ENCODE assay signal across 1 cellular context in genomic region chr9:137085918-137086530, GRCh38.
A peak's percentile ranks its signal among the peaks of the same experiment; 100 is the strongest.
TF ChIP-seq lines count a peak whose summit lies in the region.

No MANE protein-coding gene starts in this region.

TF ChIP-seq in HepG2, 621 proteins besides CTCF, POLR2A, EP300 and RAD21 (continued from another document and continues in another):
- no peak; the same call in 1 of the 2 replicates for TF ChIP-seq RERE (CRISPR knock-in tag; IDR thresholded peaks at IDR 0.05; ENCODE audit: low read depth)
- TF ChIP-seq, protein P1, sequence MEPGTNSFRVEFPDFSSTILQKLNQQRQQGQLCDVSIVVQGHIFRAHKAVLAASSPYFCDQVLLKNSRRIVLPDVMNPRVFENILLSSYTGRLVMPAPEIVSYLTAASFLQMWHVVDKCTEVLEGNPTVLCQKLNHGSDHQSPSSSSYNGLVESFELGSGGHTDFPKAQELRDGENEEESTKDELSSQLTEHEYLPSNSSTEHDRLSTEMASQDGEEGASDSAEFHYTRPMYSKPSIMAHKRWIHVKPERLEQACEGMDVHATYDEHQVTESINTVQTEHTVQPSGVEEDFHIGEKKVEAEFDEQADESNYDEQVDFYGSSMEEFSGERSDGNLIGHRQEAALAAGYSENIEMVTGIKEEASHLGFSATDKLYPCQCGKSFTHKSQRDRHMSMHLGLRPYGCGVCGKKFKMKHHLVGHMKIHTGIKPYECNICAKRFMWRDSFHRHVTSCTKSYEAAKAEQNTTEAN (CRISPR knock-in tag; conservative IDR thresholded peaks at IDR 0.05): 0 out of 2 replicates have a peak, but pooled peaks have one; percentile 17
- TF ChIP-seq FIP1L1 (IDR thresholded peaks at IDR 0.05; ENCODE audit: borderline replicate concordance, insufficient read depth, low read depth, low read length): no peak
- TF ChIP-seq, protein P2, sequence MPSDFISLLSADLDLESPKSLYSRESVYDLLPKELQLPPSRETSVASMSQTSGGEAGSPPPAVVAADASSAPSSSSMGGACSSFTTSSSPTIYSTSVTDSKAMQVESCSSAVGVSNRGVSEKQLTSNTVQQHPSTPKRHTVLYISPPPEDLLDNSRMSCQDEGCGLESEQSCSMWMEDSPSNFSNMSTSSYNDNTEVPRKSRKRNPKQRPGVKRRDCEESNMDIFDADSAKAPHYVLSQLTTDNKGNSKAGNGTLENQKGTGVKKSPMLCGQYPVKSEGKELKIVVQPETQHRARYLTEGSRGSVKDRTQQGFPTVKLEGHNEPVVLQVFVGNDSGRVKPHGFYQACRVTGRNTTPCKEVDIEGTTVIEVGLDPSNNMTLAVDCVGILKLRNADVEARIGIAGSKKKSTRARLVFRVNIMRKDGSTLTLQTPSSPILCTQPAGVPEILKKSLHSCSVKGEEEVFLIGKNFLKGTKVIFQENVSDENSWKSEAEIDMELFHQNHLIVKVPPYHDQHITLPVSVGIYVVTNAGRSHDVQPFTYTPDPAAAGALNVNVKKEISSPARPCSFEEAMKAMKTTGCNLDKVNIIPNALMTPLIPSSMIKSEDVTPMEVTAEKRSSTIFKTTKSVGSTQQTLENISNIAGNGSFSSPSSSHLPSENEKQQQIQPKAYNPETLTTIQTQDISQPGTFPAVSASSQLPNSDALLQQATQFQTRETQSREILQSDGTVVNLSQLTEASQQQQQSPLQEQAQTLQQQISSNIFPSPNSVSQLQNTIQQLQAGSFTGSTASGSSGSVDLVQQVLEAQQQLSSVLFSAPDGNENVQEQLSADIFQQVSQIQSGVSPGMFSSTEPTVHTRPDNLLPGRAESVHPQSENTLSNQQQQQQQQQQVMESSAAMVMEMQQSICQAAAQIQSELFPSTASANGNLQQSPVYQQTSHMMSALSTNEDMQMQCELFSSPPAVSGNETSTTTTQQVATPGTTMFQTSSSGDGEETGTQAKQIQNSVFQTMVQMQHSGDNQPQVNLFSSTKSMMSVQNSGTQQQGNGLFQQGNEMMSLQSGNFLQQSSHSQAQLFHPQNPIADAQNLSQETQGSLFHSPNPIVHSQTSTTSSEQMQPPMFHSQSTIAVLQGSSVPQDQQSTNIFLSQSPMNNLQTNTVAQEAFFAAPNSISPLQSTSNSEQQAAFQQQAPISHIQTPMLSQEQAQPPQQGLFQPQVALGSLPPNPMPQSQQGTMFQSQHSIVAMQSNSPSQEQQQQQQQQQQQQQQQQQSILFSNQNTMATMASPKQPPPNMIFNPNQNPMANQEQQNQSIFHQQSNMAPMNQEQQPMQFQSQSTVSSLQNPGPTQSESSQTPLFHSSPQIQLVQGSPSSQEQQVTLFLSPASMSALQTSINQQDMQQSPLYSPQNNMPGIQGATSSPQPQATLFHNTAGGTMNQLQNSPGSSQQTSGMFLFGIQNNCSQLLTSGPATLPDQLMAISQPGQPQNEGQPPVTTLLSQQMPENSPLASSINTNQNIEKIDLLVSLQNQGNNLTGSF (CRISPR knock-in tag; IDR thresholded peaks at IDR 0.05): no peak
- no peak for TF ChIP-seq USF2 (IDR thresholded peaks at IDR 0.05; ENCODE audit: low read depth, low read length)
- TF ChIP-seq USF2 (CRISPR knock-in tag; IDR thresholded peaks at IDR 0.05; ENCODE audit: borderline replicate concordance): no peak
- TF ChIP-seq ZNF530 (CRISPR knock-in tag; IDR thresholded peaks at IDR 0.05; ENCODE audit: low read depth): no peak
- TF ChIP-seq CREM (IDR thresholded peaks at IDR 0.05): no peak
- TF ChIP-seq CREM (CRISPR knock-in tag; IDR thresholded peaks at IDR 0.05): no peak
- TF ChIP-seq KLF13 (CRISPR knock-in tag; IDR thresholded peaks at IDR 0.05): 0 out of 2 replicates have a peak, but pooled peaks have one; percentile 26
- TF ChIP-seq RELA (CRISPR knock-in tag; IDR thresholded peaks at IDR 0.05): no peak
- peak; percentile 8 for TF ChIP-seq ZNF770 (CRISPR knock-in tag; IDR thresholded peaks at IDR 0.05)
- peak; percentile 74; the same call in 1 of the 2 replicates for TF ChIP-seq ZC3H4 (CRISPR knock-in tag; IDR thresholded peaks at IDR 0.05; ENCODE audit: borderline replicate concordance)
- 0 out of 2 replicates have a peak, but pooled peaks have one; percentile 6 for TF ChIP-seq ZNF619 (CRISPR knock-in tag; IDR thresholded peaks at IDR 0.05)
- peak; percentile 43; the same call in 1 of the 2 replicates for TF ChIP-seq TEF (CRISPR knock-in tag; IDR thresholded peaks at IDR 0.05)
- no peak for TF ChIP-seq SP5 (CRISPR knock-in tag; IDR thresholded peaks at IDR 0.05; ENCODE audit: borderline replicate concordance, low read depth)
- 0 out of 2 replicates have a peak, but pooled peaks have one; percentile 57 for TF ChIP-seq THAP8 (CRISPR knock-in tag; IDR thresholded peaks at IDR 0.05; ENCODE audit: borderline replicate concordance)
- no peak for TF ChIP-seq ZNF703 (CRISPR knock-in tag; IDR thresholded peaks at IDR 0.05; ENCODE audit: borderline replicate concordance)
- no peak; the same call in 1 of the 2 replicates for TF ChIP-seq PBX3 (CRISPR knock-in tag; IDR thresholded peaks at IDR 0.05; ENCODE audit: borderline replicate concordance)
- no peak for TF ChIP-seq CREBL2 (CRISPR knock-in tag; IDR thresholded peaks at IDR 0.05; ENCODE audit: borderline replicate concordance)
- 0 out of 2 replicates have a peak, but pooled peaks have one; percentile 2 for TF ChIP-seq ISL2 (CRISPR knock-in tag; IDR thresholded peaks at IDR 0.05)
- peak; percentile 14 for TF ChIP-seq AGO1 (IDR thresholded peaks at IDR 0.05; ENCODE audit: low read depth, low read length, poor library complexity, severe bottlenecking)
- TF ChIP-seq, protein P3, sequence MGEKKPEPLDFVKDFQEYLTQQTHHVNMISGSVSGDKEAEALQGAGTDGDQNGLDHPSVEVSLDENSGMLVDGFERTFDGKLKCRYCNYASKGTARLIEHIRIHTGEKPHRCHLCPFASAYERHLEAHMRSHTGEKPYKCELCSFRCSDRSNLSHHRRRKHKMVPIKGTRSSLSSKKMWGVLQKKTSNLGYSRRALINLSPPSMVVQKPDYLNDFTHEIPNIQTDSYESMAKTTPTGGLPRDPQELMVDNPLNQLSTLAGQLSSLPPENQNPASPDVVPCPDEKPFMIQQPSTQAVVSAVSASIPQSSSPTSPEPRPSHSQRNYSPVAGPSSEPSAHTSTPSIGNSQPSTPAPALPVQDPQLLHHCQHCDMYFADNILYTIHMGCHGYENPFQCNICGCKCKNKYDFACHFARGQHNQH (CRISPR knock-in tag; IDR thresholded peaks at IDR 0.05): no peak
- TF ChIP-seq SALL1 (CRISPR knock-in tag; IDR thresholded peaks at IDR 0.05): peak; percentile 39; the same call in 1 of the 2 replicates
- TF ChIP-seq ZNF577 (CRISPR knock-in tag; IDR thresholded peaks at IDR 0.05; ENCODE audit: borderline replicate concordance, low read depth): no peak
- TF ChIP-seq, protein P4, sequence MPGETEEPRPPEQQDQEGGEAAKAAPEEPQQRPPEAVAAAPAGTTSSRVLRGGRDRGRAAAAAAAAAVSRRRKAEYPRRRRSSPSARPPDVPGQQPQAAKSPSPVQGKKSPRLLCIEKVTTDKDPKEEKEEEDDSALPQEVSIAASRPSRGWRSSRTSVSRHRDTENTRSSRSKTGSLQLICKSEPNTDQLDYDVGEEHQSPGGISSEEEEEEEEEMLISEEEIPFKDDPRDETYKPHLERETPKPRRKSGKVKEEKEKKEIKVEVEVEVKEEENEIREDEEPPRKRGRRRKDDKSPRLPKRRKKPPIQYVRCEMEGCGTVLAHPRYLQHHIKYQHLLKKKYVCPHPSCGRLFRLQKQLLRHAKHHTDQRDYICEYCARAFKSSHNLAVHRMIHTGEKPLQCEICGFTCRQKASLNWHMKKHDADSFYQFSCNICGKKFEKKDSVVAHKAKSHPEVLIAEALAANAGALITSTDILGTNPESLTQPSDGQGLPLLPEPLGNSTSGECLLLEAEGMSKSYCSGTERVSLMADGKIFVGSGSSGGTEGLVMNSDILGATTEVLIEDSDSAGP (CRISPR knock-in tag; IDR thresholded peaks at IDR 0.05; ENCODE audit: borderline replicate concordance): 0 out of 2 replicates have a peak, but pooled peaks have one; percentile 25
- no peak for TF ChIP-seq KLF12 (CRISPR knock-in tag; IDR thresholded peaks at IDR 0.05; ENCODE audit: borderline replicate concordance)
- TF ChIP-seq ZSCAN9 (CRISPR knock-in tag; IDR thresholded peaks at IDR 0.05; ENCODE audit: borderline replicate concordance): no peak
